Comparison of ENCODE assay signal across 21 cellular contexts in the genomic region with DNA sequence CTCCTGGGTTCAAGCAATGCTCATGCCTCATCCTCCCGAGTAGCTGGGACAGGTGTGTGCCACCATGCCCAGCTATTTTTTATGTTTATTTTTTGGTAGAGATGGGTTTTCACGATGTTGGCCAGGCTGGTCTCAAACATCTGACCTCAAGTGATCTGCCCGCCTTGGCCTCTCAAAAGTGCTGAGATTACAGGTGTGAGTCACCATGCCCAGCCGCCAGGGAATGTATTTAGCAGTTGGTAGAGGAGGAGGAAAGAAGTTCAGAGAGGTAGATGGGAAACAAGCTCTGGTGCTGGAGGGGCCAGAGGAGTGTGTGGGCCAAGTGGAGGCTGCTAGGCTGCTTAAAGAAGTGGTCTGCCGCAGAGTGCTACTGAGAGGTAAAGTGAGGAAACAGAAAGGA.
"Had no signal": no experiment of that assay in that cellular context is flagged by ENCODE, and none has a peak within 500 bp of the region (broad histone marks: within the 10 kb centered on the region; RNA-seq: fewer than 3 reads in every experiment).

No MANE protein-coding gene starts in this region.

- H3K36me3 ChIP-seq: right atrium auricular region had no signal

- FAIRE-seq: kidney had no signal

- H3K9me3 Mint-ChIP-seq: naive thymus-derived CD8-positive, alpha-beta T cell; T-cell had no signal

- H3K27ac Mint-ChIP-seq: activated naive CD8-positive, alpha-beta T cell; T-cell had no signal

- DNase-seq: activated CD4-positive, alpha-beta T cell treated with anti-CD3 and anti-CD28 coated beads, Interleukin-2, amount 50 U/mL, for 48 hours; activated effector memory CD4-positive, alpha-beta T cell treated with anti-CD3 and anti-CD28 coated beads, Interleukin-2, amount 50 U/mL, for 16 hours; amniotic stem cell; central memory CD4-positive, alpha-beta T cell; cortex of kidney; effector CD8-positive, alpha-beta T cell; foreskin fibroblast; glutamatergic neuron; hypothalamus; kidney; left lung; naive thymus-derived CD8-positive, alpha-beta T cell; stimulated activated CD4-positive, alpha-beta T cell treated with anti-CD3 and anti-CD28 coated beads, Interleukin-15, amount 100 ng/mL, for 24 hours; stimulated activated CD4-positive, alpha-beta T cell treated with anti-CD3 and anti-CD28 coated beads, Interleukin-4, amount 100 ng/mL, for 1 hour; stimulated activated naive CD8-positive, alpha-beta T cell treated with anti-CD3 and anti-CD28 coated beads, Interleukin-15, Interleukin-2, amounts not matched to agents 100 U/mL and 50 U/mL, for 24 hours; T-cell; T-helper 9 cell; upper lobe of left lung had no signal

- ATAC-seq: left lung; naive thymus-derived CD8-positive, alpha-beta T cell; stimulated activated naive CD8-positive, alpha-beta T cell treated with anti-CD3 and anti-CD28 coated beads, Interleukin-15, Interleukin-2, amounts not matched to agents 100 U/mL and 50 U/mL, for 24 hours; T-cell had no signal

- H3K27me3 Mint-ChIP-seq: activated naive CD8-positive, alpha-beta T cell; naive thymus-derived CD8-positive, alpha-beta T cell; T-cell had no signal

- H3K4me3 ChIP-seq: left lung, right atrium auricular region, suprapubic skin, upper lobe of left lung had no signal

- H3K4me3 Mint-ChIP-seq: activated naive CD8-positive, alpha-beta T cell; naive thymus-derived CD8-positive, alpha-beta T cell; T-cell had no signal

- H3K9me3 ChIP-seq: left lung, right atrium auricular region, suprapubic skin, upper lobe of left lung had no signal

- H3K27ac ChIP-seq: left lung, right atrium auricular region, suprapubic skin, upper lobe of left lung had no signal

- H3K27me3 ChIP-seq: left lung, right atrium auricular region, suprapubic skin, upper lobe of left lung had no signal
